In the genomic region with DNA sequence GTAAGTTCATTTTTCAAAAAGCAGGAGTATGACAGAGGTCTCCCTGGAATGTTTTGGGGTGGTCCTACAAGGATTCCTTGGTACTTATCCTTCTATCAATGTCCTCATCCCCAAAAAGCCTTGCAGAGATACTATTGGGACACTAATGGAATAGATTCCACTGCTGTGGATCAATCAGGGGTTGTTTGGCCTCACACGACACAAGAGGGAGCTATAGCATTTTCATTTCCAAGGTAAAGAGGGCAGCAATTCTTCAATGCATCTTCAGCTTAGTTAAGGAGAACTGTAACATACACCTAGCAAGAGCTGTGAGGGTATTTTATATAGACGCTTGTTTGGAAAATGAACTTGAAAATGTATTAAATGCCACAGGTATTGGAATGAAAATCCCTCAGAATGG, we compare ENCODE assay signal across 15 cellular contexts. TPM values are rescaled to one million over a fixed set of nuclear protein-coding genes. Genes with fewer than 3 reads are reported as not detected.
A peak's percentile ranks its signal among the peaks of the same experiment; 100 is the strongest.
DNase-seq lines count a peak whose midpoint lies in the region; ATAC-seq and TF ChIP-seq lines count a peak whose summit lies in the region.
"Had no signal": no experiment of that assay in that cellular context is flagged by ENCODE, and none has a peak within 500 bp of the region (broad histone marks: within the 10 kb centered on the region; RNA-seq: fewer than 3 reads in every experiment).

No MANE protein-coding gene starts in this region.

- H3K36me3 ChIP-seq in DND-41 (ENCODE audit: insufficient read depth, low read length) (no peaks in the 10 kb centered on the region), mucosa of descending colon (ENCODE audit: low read depth) (no peaks in the 10 kb centered on the region)
- H3K36me3 ChIP-seq: SJSA1 had no signal

- H2AFZ ChIP-seq in DND-41 (ENCODE audit: low read depth, low read length), result no peak overlapping the region

- H3K4me3 Mint-ChIP-seq in stimulated activated naive CD8-positive, alpha-beta T cell treated with anti-CD3 and anti-CD28 coated beads, Interleukin-15, amount 100 ng/mL, for 72 hours, result no peak overlapping the region

- no peak overlapping the region for H3K4me2 ChIP-seq in DND-41 (ENCODE audit: insufficient read depth, low read length)

- no peak overlapping the region for H3K4me3 ChIP-seq in DND-41 (ENCODE audit: low read depth in 1 of 2, low read length in 2 of 2)
- no peak overlapping the region for H3K4me3 ChIP-seq in mucosa of descending colon
- H3K4me3 ChIP-seq: SJSA1 had no signal

- H3K4me1 ChIP-seq in DND-41 (ENCODE audit: insufficient read depth, low read length) (no peaks in the 10 kb centered on the region), mucosa of descending colon (ENCODE audit: low read depth) (no peaks in the 10 kb centered on the region)
- H3K4me1 ChIP-seq: SJSA1 had no signal

- no peak for TF ChIP-seq POLR2A in erythroblast (IDR thresholded peaks at IDR 0.05; ENCODE audit: low read length)

- intact Hi-C loops in mucosa of descending colon (cut with DNase I, micrococcal nuclease), result loop anchor here in 1 of 2 donors (10.0 kb wide), 1 partner anchor 129 kb away; no protein-coding TSS in a partner anchor

- no peaks in the 10 kb centered on the region for H3K79me2 ChIP-seq in DND-41 (ENCODE audit: insufficient read depth, low read length)

- H3K27me3 Mint-ChIP-seq in stimulated activated naive CD8-positive, alpha-beta T cell treated with anti-CD3 and anti-CD28 coated beads, Interleukin-15, amount 100 ng/mL, for 72 hours, result no peaks in the 10 kb centered on the region

- no peak overlapping the region for H3K27ac Mint-ChIP-seq in stimulated activated naive CD8-positive, alpha-beta T cell treated with anti-CD3 and anti-CD28 coated beads, Interleukin-15, amount 100 ng/mL, for 72 hours

- no peaks in the 10 kb centered on the region for H3K27me3 ChIP-seq in DND-41 (ENCODE audit: insufficient read depth, low read length, poor library complexity)
- H3K27me3 ChIP-seq: SJSA1 had no signal

- ATAC-seq in DND-41 (ENCODE audit: insufficient read depth, low read depth) (no peak), mucosa of descending colon (peak; percentile 58), GM18498 (IDR thresholded peaks at IDR 0.05; ENCODE audit: unreplicated experiment) (no peak)
- ATAC-seq in stimulated activated naive CD8-positive, alpha-beta T cell treated with anti-CD3 and anti-CD28 coated beads, Interleukin-15, amount 100 ng/mL, for 72 hours, result no peak
- ATAC-seq: stimulated activated naive CD8-positive, alpha-beta T cell treated with anti-CD3 and anti-CD28 coated beads, Interleukin-15, Interleukin-2, amounts not matched to agents 100 U/mL and 50 U/mL, for 24 hours had no signal

- H4K20me1 ChIP-seq in DND-41 (ENCODE audit: insufficient read depth, low read length), result no peaks in the 10 kb centered on the region

- H3K9me3 ChIP-seq in DND-41 (ENCODE audit: insufficient read depth, low read length, severe bottlenecking), result no peaks in the 10 kb centered on the region
- no peaks in the 10 kb centered on the region for H3K9me3 ChIP-seq in mucosa of descending colon
- H3K9me3 ChIP-seq: SJSA1 had no signal

- DNase-seq in DND-41, result no peak
- DNase-seq in NAMALWA (ENCODE audit: low spot score), result peak; percentile 2
- peak; percentile 52 for DNase-seq in cerebellar cortex (ENCODE audit: low spot score)
- DNase-seq in mucosa of descending colon, result peak in 1 of 3 donors; percentile 30
- no peak for DNase-seq in stimulated activated naive CD8-positive, alpha-beta T cell treated with anti-CD3 and anti-CD28 coated beads, Interleukin-15, amount 100 ng/mL, for 72 hours
- DNase-seq in stimulated activated CD4-positive, alpha-beta T cell treated with anti-CD3 and anti-CD28 coated beads, Interleukin-12 subunit alpha, Interleukin-12 subunit beta, amount 100 ng/mL, for 4 hours, result no peak
- DNase-seq in erythroblast (lab: John Stamatoyannopoulos, UW), result no peak
- DNase-seq: activated CD8-positive, alpha-beta memory T cell treated with anti-CD3 and anti-CD28 coated beads, Interleukin-2, amount 50 U/mL, for 4 hours; EL; kidney; stimulated activated naive CD8-positive, alpha-beta T cell treated with anti-CD3 and anti-CD28 coated beads, Interleukin-15, Interleukin-2, amounts not matched to agents 100 U/mL and 50 U/mL, for 24 hours had no signal

- H3K9me3 Mint-ChIP-seq in stimulated activated naive CD8-positive, alpha-beta T cell treated with anti-CD3 and anti-CD28 coated beads, Interleukin-15, amount 100 ng/mL, for 72 hours, result no peaks in the 10 kb centered on the region

- no peaks in the 10 kb centered on the region for H3K4me1 Mint-ChIP-seq in stimulated activated naive CD8-positive, alpha-beta T cell treated with anti-CD3 and anti-CD28 coated beads, Interleukin-15, amount 100 ng/mL, for 72 hours

- TF ChIP-seq CTCF in DND-41 (IDR thresholded peaks at IDR 0.05; ENCODE audit: borderline replicate concordance, extremely low read depth, low read length, poor library complexity, severe bottlenecking) (peak; percentile 28), mucosa of descending colon (IDR thresholded peaks at IDR 0.05) (no peak)

- H3K27ac ChIP-seq in DND-41 (ENCODE audit: low read length), result no peak overlapping the region
- H3K27ac ChIP-seq: SJSA1 had no signal

- no peak overlapping the region for H3K9ac ChIP-seq in DND-41 (ENCODE audit: low read depth, low read length)

RNA-seq across cellular contexts. Expression of a gene that starts 50.9 kb away (rescaled TPM):
- total RNA-seq in mucosa of descending colon, result not detected
- total RNA-seq: dermis microvascular lymphatic vessel endothelial cell, kidney, SJSA1, skeletal muscle tissue had no signal

Comparison
In these comparisons a context has a peak if more than half of its experiments do, and no peak if none do; other contexts are left out.
1. DNase-seq: peak in NAMALWA (single experiment) and cerebellar cortex (single experiment); none in DND-41 (single experiment), stimulated activated naive CD8-positive, alpha-beta T cell treated with anti-CD3 and anti-CD28 coated beads, Interleukin-15, amount 100 ng/mL, for 72 hours (0 of 2), stimulated activated CD4-positive, alpha-beta T cell treated with anti-CD3 and anti-CD28 coated beads, Interleukin-12 subunit alpha, Interleukin-12 subunit beta, amount 100 ng/mL, for 4 hours (single experiment) and erythroblast (0 of 2).